Comparison of ENCODE assay signal across 1 cellular context in the genomic region with DNA sequence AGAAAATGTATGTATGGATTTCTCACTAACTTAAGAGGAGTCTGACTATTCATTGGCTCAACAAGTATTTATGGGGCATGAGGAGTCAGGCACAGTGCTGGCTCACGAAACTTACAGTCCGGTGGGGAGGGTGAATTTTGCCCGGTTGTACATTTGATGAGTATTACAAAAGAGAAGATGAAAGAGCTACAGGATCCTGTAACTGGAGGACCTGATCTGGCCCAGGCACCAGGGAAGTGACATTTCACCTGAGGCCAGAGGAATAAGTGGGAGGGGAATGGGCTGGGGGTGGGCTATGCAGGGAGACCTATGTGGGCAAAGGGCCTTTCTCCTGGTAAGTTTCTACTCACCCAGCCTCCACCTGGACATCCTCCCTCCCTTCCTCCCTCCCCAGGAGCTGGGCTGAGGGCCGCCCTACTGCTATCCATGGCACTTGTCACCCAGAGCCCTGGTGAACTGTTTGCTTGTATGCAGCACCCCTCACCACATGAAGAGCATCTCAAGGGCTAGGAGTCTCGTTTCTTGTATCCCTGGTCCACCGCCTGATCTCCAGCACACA.
TF ChIP-seq lines count a peak whose summit lies in the region.

No MANE protein-coding gene starts in this region.

TF ChIP-seq in IMR-90, 13 proteins besides CTCF, POLR2A, EP300 and RAD21 (continued from another document):
- TF ChIP-seq CEBPB (IDR thresholded peaks at IDR 0.05; ENCODE audit: low read depth, low read length) (no peak), BHLHE40 (IDR thresholded peaks at IDR 0.05; ENCODE audit: low read depth, low read length) (no peak), MAZ (IDR thresholded peaks at IDR 0.05; ENCODE audit: borderline replicate concordance, low read depth, low read length) (no peak), MXI1 (IDR thresholded peaks at IDR 0.05; ENCODE audit: borderline replicate concordance, low read depth, low read length) (no peak)
TF ChIP-seq in IMR-90: peak in this region for 0.
